Comparison of ENCODE assay signal across 23 cellular contexts in the genomic region with DNA sequence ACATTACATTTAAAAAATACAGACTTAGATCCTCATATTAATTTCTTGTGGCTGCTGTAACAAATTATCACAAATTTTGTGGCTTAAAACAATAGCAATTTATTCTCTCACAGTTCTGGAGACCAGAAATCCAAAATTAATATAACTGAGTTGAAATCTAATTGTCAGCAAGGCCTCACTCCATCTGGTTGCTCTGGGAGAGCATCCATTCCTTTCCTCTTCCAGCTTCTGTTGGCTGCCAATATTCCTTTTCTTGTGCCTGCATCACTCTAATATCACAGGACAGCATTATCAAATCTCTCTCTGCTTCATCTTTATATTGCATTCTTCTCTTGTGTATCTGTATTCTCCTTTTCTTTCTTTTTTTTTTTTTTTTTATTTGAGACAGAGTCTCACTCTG. TPM values are rescaled to one million over a fixed set of nuclear protein-coding genes. Genes with fewer than 3 reads are reported as not detected.
DNase-seq lines count a peak whose midpoint lies in the region; ATAC-seq and TF ChIP-seq lines count a peak whose summit lies in the region.
"Had no signal": no experiment of that assay in that cellular context is flagged by ENCODE, and none has a peak within 500 bp of the region (broad histone marks: within the 10 kb centered on the region; RNA-seq: fewer than 3 reads in every experiment).

No MANE protein-coding gene starts in this region.

- DNase-seq in T-helper 17 cell, result no peak
- peak; percentile 45 for DNase-seq in cerebellum (ENCODE audit: low spot score)
- DNase-seq in omental fat pad (ENCODE audit: low spot score), result no peak
- no peak for DNase-seq in caudate nucleus (lab: John Stamatoyannopoulos, UW)
- DNase-seq in SKM-1 (lab: John Stamatoyannopoulos, UW; ENCODE audit: unreplicated experiment), result no peak
- no peak for DNase-seq in NCI-H1092 (lab: John Stamatoyannopoulos, UW)
- DNase-seq: 8988T; ACHN; CD4-positive, alpha-beta memory T cell; CD4-positive, CD25-positive, alpha-beta regulatory T cell; CD8-positive, alpha-beta memory T cell; COR-L47; DMS 273 treated with DMSO at 0.1 percent for 48 hours; DMS153; DMS53; DMS79; DND-41; EL; GF-D8 had no signal

- peaks cover 7% of the 10 kb centered on the region for H3K36me3 Mint-ChIP-seq in T-helper 17 cell (ENCODE audit: low read depth)

- H3K27ac ChIP-seq in C4-2B (peak overlapping the region; percentile 9; the same call in 1 of the 2 replicates), caudate nucleus (ENCODE audit: low read depth, low read length) (no peak overlapping the region)
- H3K27ac ChIP-seq: BLaER1 treated with 17β-estradiol and CSF1 and Interleukin-3, amounts not matched to agents 10 nM and 100 nM had no signal

- H3K9me3 ChIP-seq in T-helper 17 cell (ENCODE audit: control insufficient read depth, low read length, poor library complexity, severe bottlenecking), result no peaks in the 10 kb centered on the region

- peak overlapping the region; percentile 54 for H3K27ac Mint-ChIP-seq in T-helper 17 cell
- H3K27ac Mint-ChIP-seq: B cell; CD14-positive monocyte; CD4-positive, alpha-beta memory T cell; CD4-positive, CD25-positive, alpha-beta regulatory T cell had no signal

- ATAC-seq in T-helper 17 cell (no peak), omental fat pad (ENCODE audit: low FRiP score) (no peak)

- no peaks in the 10 kb centered on the region for H3K27me3 Mint-ChIP-seq in T-helper 17 cell
- H3K27me3 Mint-ChIP-seq: B cell; CD4-positive, alpha-beta memory T cell; CD4-positive, CD25-positive, alpha-beta regulatory T cell; CD8-positive, alpha-beta memory T cell had no signal

- H3K4me1 Mint-ChIP-seq in T-helper 17 cell, result peaks cover 11% of the 10 kb centered on the region
- H3K4me1 Mint-ChIP-seq: B cell had no signal

- H3K4me3 Mint-ChIP-seq in T-helper 17 cell, result no peak overlapping the region
- H3K4me3 Mint-ChIP-seq: B cell; CD14-positive monocyte; CD4-positive, alpha-beta memory T cell; CD8-positive, alpha-beta memory T cell had no signal

- TF ChIP-seq CTCF in C4-2B (conservative IDR thresholded peaks at IDR 0.05), result no peak
- no peak for TF ChIP-seq CTCF in omental fat pad (IDR thresholded peaks at IDR 0.05)

RNA-seq across cellular contexts. Expression of a gene that starts 9.3 kb away (rescaled TPM):
- total RNA-seq in T-helper 17 cell (10 to 100 TPM; 20.4 to 26.7 TPM), cerebellum (32.1 TPM), omental fat pad (10 to 100 TPM; 16.6 to 30.6 (median 18.3) TPM)
